In the genomic region with DNA sequence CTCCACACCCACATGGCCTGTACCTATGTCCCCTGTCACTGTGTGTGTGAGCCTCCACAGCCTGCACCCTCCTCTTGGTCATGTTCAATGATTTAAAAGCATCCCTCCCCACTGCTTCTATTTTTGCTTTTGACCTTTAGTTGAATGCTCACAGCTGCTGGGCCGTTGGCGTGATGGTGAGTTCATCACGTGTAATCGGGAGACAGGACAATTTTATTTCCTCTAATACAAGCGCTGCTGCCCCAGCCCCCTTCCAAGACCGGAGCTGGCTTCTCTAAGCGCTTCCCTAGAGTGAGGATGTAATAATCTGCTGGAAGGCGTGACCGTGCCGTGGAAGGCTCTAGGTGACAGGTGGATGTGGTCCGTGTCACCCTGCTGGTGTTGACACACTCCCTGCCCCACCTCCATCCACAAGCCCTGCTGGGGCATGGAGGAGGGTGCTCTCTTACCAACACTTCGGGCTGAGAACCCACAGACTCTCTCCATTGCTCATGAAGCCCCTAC, we compare ENCODE assay signal across 15 cellular contexts. TPM values are rescaled to one million over a fixed set of nuclear protein-coding genes. Genes with fewer than 3 reads are reported as not detected.
DNase-seq lines count a peak whose midpoint lies in the region; ATAC-seq, FAIRE-seq and TF ChIP-seq lines count a peak whose summit lies in the region.
"Had no signal": no experiment of that assay in that cellular context is flagged by ENCODE, and none has a peak within 500 bp of the region (broad histone marks: within the 10 kb centered on the region; RNA-seq: fewer than 3 reads in every experiment).

No MANE protein-coding gene starts in this region.

- TF ChIP-seq POLR2A in HepG2 (IDR thresholded peaks at IDR 0.05; ENCODE audit: insufficient read depth in 1 of 2, low read depth in 2 of 2, low read length in 2 of 2): no peak

- H3K27me3 ChIP-seq in duodenal mucosa (ENCODE audit: control insufficient read depth in 1 of 2, insufficient read depth in 2 of 2, low read length in 2 of 2) (no peaks in the 10 kb centered on the region), HepG2 (ENCODE audit: control insufficient read depth in 1 of 2, insufficient read depth in 2 of 2, low read length in 2 of 2) (no peaks in the 10 kb centered on the region; a peak in 1 of 5 replicates), skeletal muscle tissue (ENCODE audit: control insufficient read depth in 3 of 3, insufficient read depth in 3 of 3, low read length in 3 of 3) (no peaks in the 10 kb centered on the region), MM.1S (replicated peaks; ENCODE audit: insufficient read depth, low read length) (no peaks in the 10 kb centered on the region)
- H3K27me3 ChIP-seq: brain microvascular endothelial cell, right lobe of liver had no signal

- H4K20me1 ChIP-seq in HepG2 (ENCODE audit: insufficient read depth, low read length) (peaks cover 44% of the 10 kb centered on the region), MM.1S (ENCODE audit: insufficient read depth, low read length) (no peaks in the 10 kb centered on the region)

- peak overlapping the region; percentile 7; the same call in 1 of the 2 replicates for H3K4me3 Mint-ChIP-seq in HFFc6

- no TSS peak for BruUV-seq in HepG2 (replicated peaks; lab: Mats Ljungman, UMichigan)

- peaks cover 76% of the 10 kb centered on the region for H3K4me1 Mint-ChIP-seq in HFFc6 (ENCODE audit: low read depth)

- H3K4me3 ChIP-seq in duodenal mucosa (ENCODE audit: low read depth in 1 of 2, low read length in 2 of 2) (peak overlapping the region; percentile 30 to 48), HepG2 (replicated peaks in 1 of 3; ENCODE audit: insufficient read depth in 1 of 3, low read depth in 2 of 3, low read length in 3 of 3) (no peak overlapping the region), skeletal muscle tissue (ENCODE audit: low read length in 3 of 3) (peak overlapping the region; percentile 54 to 62 (median 60)), MM.1S (ENCODE audit: low read length) (no peak overlapping the region)
- H3K4me3 ChIP-seq: right lobe of liver, SK-N-MC had no signal

- H3K27ac Mint-ChIP-seq in HFFc6: peak overlapping the region; percentile 60

- FAIRE-seq in HepG2 (lab: Jason Lieb, UNC): no peak

- in situ Hi-C loops in HepG2 (cut with HindIII; ENCODE audit: extremely low pct_ligation_motif_present, low pct_unique_long_range_greater_than_20kb): no loop called here

- H3K9me3 ChIP-seq in duodenal mucosa (ENCODE audit: control insufficient read depth in 1 of 2, low read length in 2 of 2) (no peaks in the 10 kb centered on the region), HepG2 (ENCODE audit: low read length) (no peaks in the 10 kb centered on the region), skeletal muscle tissue (ENCODE audit: control insufficient read depth in 3 of 3, low read length in 3 of 3) (no peaks in the 10 kb centered on the region), MM.1S (replicated peaks; ENCODE audit: insufficient read depth, low read length) (no peaks in the 10 kb centered on the region)
- H3K9me3 ChIP-seq: right lobe of liver had no signal

- 90% methylated on average over 7 of the region's 12 CpGs for WGBS in HepG2 (ENCODE audit: low lambda C conversion rate)

- H3K36me3 Mint-ChIP-seq in HFFc6 (ENCODE audit: low read depth): no peaks in the 10 kb centered on the region; the same call in 1 of the 2 replicates

- no peak for TF ChIP-seq RAD21 in HepG2 (CRISPR knock-in tag; IDR thresholded peaks at IDR 0.05)

- intact Hi-C loops in HepG2 (cut with micrococcal nuclease; ENCODE audit: unreplicated experiment): no loop called here

- TF ChIP-seq EP300 in HepG2 (IDR thresholded peaks at IDR 0.05; ENCODE audit: low read depth in 2 of 2, low read length in 2 of 2) (no peak), HepG2 (CRISPR knock-in tag; IDR thresholded peaks at IDR 0.05; ENCODE audit: borderline replicate concordance) (no peak)

- H3K4me2 ChIP-seq in HepG2 (ENCODE audit: low read depth, low read length) (no peak overlapping the region), MM.1S (ENCODE audit: low read depth, low read length) (no peak overlapping the region)

- H3K4me1 ChIP-seq in duodenal mucosa (ENCODE audit: control insufficient read depth in 1 of 2, insufficient read depth in 2 of 2, low read length in 2 of 2): peaks cover 62 to 68% of the 10 kb centered on the region in 2 donors
- H3K4me1 ChIP-seq in HepG2 (ENCODE audit: insufficient read depth, low read length): peaks cover 64% of the 10 kb centered on the region
- peaks cover 50 to 72% (median 66%) of the 10 kb centered on the region in 3 donors for H3K4me1 ChIP-seq in skeletal muscle tissue (ENCODE audit: control insufficient read depth in 3 of 3, insufficient read depth in 3 of 3, low read length in 3 of 3)
- no peaks in the 10 kb centered on the region for H3K4me1 ChIP-seq in MM.1S (ENCODE audit: low read length)

- H3K36me3 ChIP-seq in duodenal mucosa (ENCODE audit: control insufficient read depth in 1 of 2, insufficient read depth in 2 of 2, low read length in 2 of 2) (peaks cover 0 to 2% of the 10 kb centered on the region in 2 donors), HepG2 (replicated peaks in 1 of 2; ENCODE audit: control insufficient read depth in 1 of 2, insufficient read depth in 2 of 2, low read length in 2 of 2) (peaks cover 3 to 13% of the 10 kb centered on the region in 2 experiments; a peak in 3 of 5 replicates), skeletal muscle tissue (ENCODE audit: control insufficient read depth in 3 of 3, insufficient read depth in 3 of 3, low read length in 3 of 3) (no peaks in the 10 kb centered on the region), MM.1S (replicated peaks; ENCODE audit: insufficient read depth, low read length) (no peaks in the 10 kb centered on the region)
- H3K36me3 ChIP-seq: brain microvascular endothelial cell, right lobe of liver had no signal

- DNase-seq in HFFc6 (no peak), HepG2 (ENCODE audit: low spot score) (no peak), MM.1S (no peak), GM10266 (ENCODE audit: extremely low spot score) (no peak), NOMO-1 treated with DMSO at 0.1 percent for 48 hours (lab: John Stamatoyannopoulos, UW; ENCODE audit: unreplicated experiment) (no peak)
- DNase-seq: activated CD4-positive, CD25-positive, alpha-beta regulatory T cell treated with anti-CD3 and anti-CD28 coated beads, Interleukin-2, amount 50 U/mL, for 72 hours; activated T-cell treated with anti-CD3 and anti-CD28 coated beads, Interleukin-2, amount 50 U/mL, for 48 hours; brain microvascular endothelial cell; NCI-H1092; NCI-H510A; right lobe of liver had no signal

- H3K9me3 Mint-ChIP-seq in HFFc6: no peaks in the 10 kb centered on the region

- peak overlapping the region; percentile 58 for H3K27ac ChIP-seq in duodenal mucosa (ENCODE audit: low read depth, low read length)
- no peak overlapping the region for H3K27ac ChIP-seq in HepG2 (ENCODE audit: extremely low read length, insufficient read depth, low read length)
- H3K27ac ChIP-seq in skeletal muscle tissue (ENCODE audit: low read depth, low read length): peak overlapping the region; percentile 64
- no peak overlapping the region for H3K27ac ChIP-seq in MM.1S (ENCODE audit: low read length)
- H3K27ac ChIP-seq: brain microvascular endothelial cell, right lobe of liver, SK-N-MC had no signal

- CTCF ChIA-PET in HepG2 (lab: Yijun Ruan, JAX; ENCODE audit: low intra/inter-chr PET ratio, low total read pairs): no interaction called here

- H2AFZ ChIP-seq in HepG2 (ENCODE audit: low read length) (no peak overlapping the region), MM.1S (ENCODE audit: low read length) (no peak overlapping the region)

- H3K9ac ChIP-seq in duodenal mucosa (ENCODE audit: low read depth in 1 of 2, low read length in 2 of 2) (peak overlapping the region; percentile 41 to 62), HepG2 (ENCODE audit: insufficient read depth, low read depth, low read length) (no peak overlapping the region), skeletal muscle tissue (ENCODE audit: low read depth in 1 of 3, low read length in 3 of 3) (peak overlapping the region; percentile 11 to 74 (median 43)), MM.1S (ENCODE audit: low read length) (no peak overlapping the region)

- no peak for ATAC-seq in HepG2
- ATAC-seq in GM19351 (IDR thresholded peaks at IDR 0.05; ENCODE audit: unreplicated experiment): no peak

- H3K79me2 ChIP-seq in HepG2 (ENCODE audit: insufficient read depth, low read length): peaks cover 90% of the 10 kb centered on the region
- H3K79me2 ChIP-seq in MM.1S (ENCODE audit: low read length): no peaks in the 10 kb centered on the region

- no peaks in the 10 kb centered on the region for H3K9me2 ChIP-seq in MM.1S (replicated peaks; ENCODE audit: insufficient read depth, low read length)

- no peaks in the 10 kb centered on the region for H3F3A ChIP-seq in MM.1S (ENCODE audit: insufficient read depth, low read length)

- H3K27me3 Mint-ChIP-seq in HFFc6 (ENCODE audit: insufficient read depth): no peaks in the 10 kb centered on the region; the same call in 1 of the 2 replicates

- TF ChIP-seq CTCF in HFFc6 (IDR thresholded peaks at IDR 0.05) (no peak), HepG2 (CRISPR knock-in tag; IDR thresholded peaks at IDR 0.05) (no peak), MM.1S (IDR thresholded peaks at IDR 0.05; ENCODE audit: low read length) (no peak), GM10266 (IDR thresholded peaks at IDR 0.05; ENCODE audit: control insufficient read depth, insufficient read depth, low read depth, missing control alignments) (no peak)

- POLR2A ChIA-PET in HepG2 (lab: Yijun Ruan, JAX): no interaction called here

RNA-seq across cellular contexts. Expression of gene CCDC85C, which starts 25.4 kb away (rescaled TPM):
- 10 to 100 TPM; 31.3 to 41.4 (median 34.3) TPM for total RNA-seq in HFFc6 (2021; fragmentation: NEBNext Ultra II Directional; extraction: Animal tissue kit (Norgen Biotek cat#: 25700))
- 43.8 and 47.6 TPM in 2 replicates for total RNA-seq in HepG2 (2016; rRNA removed; fragmentation: Illumina TruSeq; extraction: Trizol)
- total RNA-seq in HepG2 (2016; cell fraction: cytosol; rRNA removed; fragmentation: Illumina TruSeq; extraction: Trizol; ENCODE audit: low read depth): 4.3 and 4.6 TPM in 2 replicates
- 33.8 and 47.0 TPM in 2 replicates for total RNA-seq in HepG2 (2016; cell fraction: insoluble cytoplasmic fraction; rRNA removed; fragmentation: Illumina TruSeq; extraction: Trizol)
- total RNA-seq in HepG2 (2016; cell fraction: membrane; rRNA removed; fragmentation: Illumina TruSeq; extraction: Trizol): 30.8 and 30.9 TPM in 2 replicates
- total RNA-seq in HepG2 (2016; cell fraction: nucleus; rRNA removed; fragmentation: Illumina TruSeq; extraction: Trizol): 23.1 and 29.3 TPM in 2 replicates
- polyA plus RNA-seq in HepG2 (2011; rRNA removed): 18.8 and 30.3 TPM in 2 replicates
- polyA plus RNA-seq in HepG2 (2011; cell fraction: cytosol; rRNA removed): 21.2 and 24.0 TPM in 2 replicates
- polyA plus RNA-seq in HepG2 (2011; cell fraction: nucleus; rRNA removed): 30.3 and 32.6 TPM in 2 replicates
- polyA plus RNA-seq in HepG2 (2012): 41.6 and 57.3 TPM in 2 replicates
- 4.1 and 4.6 TPM in 2 replicates for polyA plus RNA-seq in HepG2 (2016; cell fraction: cytosol; fragmentation: Illumina TruSeq; extraction: Trizol; ENCODE audit: low read depth)
- polyA plus RNA-seq in HepG2 (2016; cell fraction: insoluble cytoplasmic fraction; fragmentation: Illumina TruSeq; extraction: Trizol; ENCODE audit: low read depth): 36.1 and 43.0 TPM in 2 replicates
- 18.9 and 20.2 TPM in 2 replicates for polyA plus RNA-seq in HepG2 (2016; cell fraction: membrane; fragmentation: Illumina TruSeq; extraction: Trizol; ENCODE audit: low read depth)
- polyA plus RNA-seq in HepG2 (2016; cell fraction: nucleus; fragmentation: Illumina TruSeq; extraction: Trizol; ENCODE audit: insufficient read depth, low read depth): 40.1 and 40.7 TPM in 2 replicates
- 44.2 and 114 TPM in 2 replicates for polyA minus RNA-seq in HepG2 (2011; rRNA and poly(A)+ RNA removed; ENCODE audit: low replicate concordance)
- polyA minus RNA-seq in HepG2 (2011; cell fraction: cytosol; rRNA and poly(A)+ RNA removed): 33.8 and 37.6 TPM in 2 replicates
- polyA minus RNA-seq in HepG2 (2011; cell fraction: nucleus; rRNA and poly(A)+ RNA removed): 11.8 and 12.0 TPM in 2 replicates
- 1.6 TPM for total RNA-seq in skeletal muscle tissue

Comparison
In these comparisons a context has a peak if more than half of its experiments do, and no peak if none do; other contexts are left out.
1. H3K27ac ChIP-seq: peak in duodenal mucosa (single experiment) and skeletal muscle tissue (single experiment); none in HepG2 (single experiment) and MM.1S (single experiment).
2. H3K4me3 ChIP-seq: peak in duodenal mucosa (2 of 2) and skeletal muscle tissue (3 of 3); none in HepG2 (0 of 3) and MM.1S (single experiment).
3. H3K9ac ChIP-seq: peak in duodenal mucosa (2 of 2) and skeletal muscle tissue (3 of 3); none in HepG2 (single experiment) and MM.1S (single experiment).